ENCODE assay signal across 24 cellular contexts in the genomic region with DNA sequence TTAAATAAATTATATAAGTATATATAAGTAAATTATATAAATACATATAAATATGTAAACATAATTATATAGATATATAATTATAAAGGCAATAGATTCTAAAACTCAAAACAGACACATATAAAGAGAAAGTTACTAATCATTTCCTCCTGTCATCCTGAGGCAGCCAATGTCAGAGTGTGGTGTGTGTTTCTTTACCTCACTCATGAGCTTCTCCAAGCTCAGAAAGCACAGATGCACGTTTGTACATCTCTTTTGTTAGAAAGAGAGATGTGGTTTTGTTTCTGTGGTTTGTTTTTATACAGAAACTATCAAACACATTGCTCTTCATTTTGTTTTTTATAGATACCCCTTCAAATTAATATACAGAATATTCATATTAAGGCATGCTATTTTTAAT.
"Had no signal": no experiment of that assay in that cellular context is flagged by ENCODE, and none has a peak within 500 bp of the region (broad histone marks: within the 10 kb centered on the region; RNA-seq: fewer than 3 reads in every experiment).

No MANE protein-coding gene starts in this region.

- H3K9me3 ChIP-seq: ascending aorta, colonic mucosa, esophagus muscularis mucosa, ovary, psoas muscle, right atrium auricular region, thyroid gland had no signal

- H3K36me3 ChIP-seq: ascending aorta, brain microvascular endothelial cell, colonic mucosa, esophagus muscularis mucosa, ovary, right atrium auricular region, thyroid gland had no signal

- H3K4me1 ChIP-seq: colonic mucosa, right atrium auricular region, thyroid gland had no signal

- DNase-seq: activated CD4-positive, alpha-beta T cell treated with anti-CD3 and anti-CD28 coated beads, Interleukin-2, amount 10 ng/mL, durations not matched to agents 24 days and 14 days; activated CD8-positive, alpha-beta memory T cell treated with anti-CD3 and anti-CD28 coated beads, Interleukin-2, amount 10 ng/mL, durations not matched to agents 7 days and 5 days; activated CD8-positive, alpha-beta T cell treated with anti-CD3 and anti-CD28 coated beads for 36 hours; activated gamma-delta T cell; activated T-cell treated with anti-CD3 and anti-CD28 coated beads for 4 hours; brain microvascular endothelial cell; caudate nucleus; colonic mucosa; dorsolateral prefrontal cortex; effector memory CD8-positive, alpha-beta T cell; foreskin fibroblast; hippocampal formation; ovary; psoas muscle; stimulated activated CD4-positive, alpha-beta T cell treated with anti-CD3 and anti-CD28 coated beads, Interleukin-4, amount 100 ng/mL, for 4 hours; substantia nigra; T-helper 2 cell; thyroid gland had no signal

- H3K27ac Mint-ChIP-seq: activated CD4-positive, alpha-beta T cell treated with anti-CD3 and anti-CD28 coated beads, Interleukin-2, amount 10 ng/mL, durations not matched to agents 24 days and 14 days; activated CD8-positive, alpha-beta memory T cell treated with anti-CD3 and anti-CD28 coated beads, Interleukin-2, amount 10 ng/mL, durations not matched to agents 7 days and 5 days; activated CD8-positive, alpha-beta T cell treated with anti-CD3 and anti-CD28 coated beads for 36 hours; activated naive CD4-positive, alpha-beta T cell treated with anti-CD3 and anti-CD28 coated beads, Interleukin-2, amount 50 U/mL, for 24 hours; effector memory CD8-positive, alpha-beta T cell; natural killer cell treated with Interleukin-12 subunit alpha and Interleukin-12 subunit beta and Interleukin-15 and Interleukin-18, amount 100 ng/mL, for 72 hours; stimulated activated naive CD8-positive, alpha-beta T cell treated with anti-CD3 and anti-CD28 coated beads, Interleukin-15, Interleukin-2, amounts not matched to agents 100 ng/mL and 50 ng/mL, for 24 hours had no signal

- H3K9me3 Mint-ChIP-seq: activated CD4-positive, alpha-beta T cell treated with anti-CD3 and anti-CD28 coated beads, Interleukin-2, amount 10 ng/mL, durations not matched to agents 24 days and 14 days; activated CD8-positive, alpha-beta T cell treated with anti-CD3 and anti-CD28 coated beads for 36 hours; activated naive CD4-positive, alpha-beta T cell treated with anti-CD3 and anti-CD28 coated beads, Interleukin-2, amount 50 U/mL, for 24 hours; effector memory CD8-positive, alpha-beta T cell; stimulated activated naive CD8-positive, alpha-beta T cell treated with anti-CD3 and anti-CD28 coated beads, Interleukin-15, Interleukin-2, amounts not matched to agents 100 ng/mL and 50 ng/mL, for 24 hours had no signal

- H3K4me1 Mint-ChIP-seq: activated CD4-positive, alpha-beta T cell treated with anti-CD3 and anti-CD28 coated beads, Interleukin-2, amount 10 ng/mL, durations not matched to agents 24 days and 14 days; activated CD8-positive, alpha-beta memory T cell treated with anti-CD3 and anti-CD28 coated beads, Interleukin-2, amount 10 ng/mL, durations not matched to agents 7 days and 5 days; activated naive CD4-positive, alpha-beta T cell treated with anti-CD3 and anti-CD28 coated beads, Interleukin-2, amount 50 U/mL, for 24 hours had no signal

- H3K27ac ChIP-seq: ascending aorta, brain microvascular endothelial cell, colonic mucosa, esophagus muscularis mucosa, ovary, psoas muscle, right atrium auricular region, thyroid gland had no signal

- H3K4me3 Mint-ChIP-seq: activated CD4-positive, alpha-beta T cell treated with anti-CD3 and anti-CD28 coated beads, Interleukin-2, amount 10 ng/mL, durations not matched to agents 24 days and 14 days; activated CD8-positive, alpha-beta memory T cell treated with anti-CD3 and anti-CD28 coated beads, Interleukin-2, amount 10 ng/mL, durations not matched to agents 7 days and 5 days; activated CD8-positive, alpha-beta T cell treated with anti-CD3 and anti-CD28 coated beads for 36 hours; activated naive CD4-positive, alpha-beta T cell treated with anti-CD3 and anti-CD28 coated beads, Interleukin-2, amount 50 U/mL, for 24 hours; effector memory CD8-positive, alpha-beta T cell; natural killer cell treated with Interleukin-12 subunit alpha and Interleukin-12 subunit beta and Interleukin-15 and Interleukin-18, amount 100 ng/mL, for 72 hours; stimulated activated naive CD8-positive, alpha-beta T cell treated with anti-CD3 and anti-CD28 coated beads, Interleukin-15, Interleukin-2, amounts not matched to agents 100 ng/mL and 50 ng/mL, for 24 hours had no signal

- H3K27me3 ChIP-seq: ascending aorta, brain microvascular endothelial cell, colonic mucosa, dorsolateral prefrontal cortex, esophagus muscularis mucosa, right atrium auricular region, thyroid gland had no signal

- H3K4me3 ChIP-seq: ascending aorta, colonic mucosa, dorsolateral prefrontal cortex, esophagus muscularis mucosa, ovary, psoas muscle, right atrium auricular region, thyroid gland had no signal

- H3K36me3 Mint-ChIP-seq: activated CD8-positive, alpha-beta memory T cell treated with anti-CD3 and anti-CD28 coated beads, Interleukin-2, amount 10 ng/mL, durations not matched to agents 7 days and 5 days; activated naive CD4-positive, alpha-beta T cell treated with anti-CD3 and anti-CD28 coated beads, Interleukin-2, amount 50 U/mL, for 24 hours; natural killer cell treated with Interleukin-12 subunit alpha and Interleukin-12 subunit beta and Interleukin-15 and Interleukin-18, amount 100 ng/mL, for 72 hours had no signal

- H3K27me3 Mint-ChIP-seq: activated naive CD4-positive, alpha-beta T cell treated with anti-CD3 and anti-CD28 coated beads, Interleukin-2, amount 50 U/mL, for 24 hours; effector memory CD8-positive, alpha-beta T cell; natural killer cell treated with Interleukin-12 subunit alpha and Interleukin-12 subunit beta and Interleukin-15 and Interleukin-18, amount 100 ng/mL, for 72 hours; stimulated activated naive CD8-positive, alpha-beta T cell treated with anti-CD3 and anti-CD28 coated beads, Interleukin-15, Interleukin-2, amounts not matched to agents 100 ng/mL and 50 ng/mL, for 24 hours had no signal
